In genomic region chr10:47115322-47115721, GRCh38 we compare ENCODE assay signal across 23 cellular contexts.
"Had no signal": no experiment of that assay in that cellular context is flagged by ENCODE, and none has a peak within 500 bp of the region (broad histone marks: within the 10 kb centered on the region; RNA-seq: fewer than 3 reads in every experiment).

No MANE protein-coding gene starts in this region.

- DNase-seq: Karpas-422; KG1; MG63; NCI-H1092; NCI-H1105 treated with DMSO at 0.1 percent for 48 hours; NCI-H1417 treated with DMSO at 0.1 percent for 48 hours; NCI-H146; NCI-H187; NCI-H2029; NCI-H2081 treated with DMSO at 0.1 percent for 48 hours; NCI-H2171; NCI-H226; NCI-H446; NCI-H510A; NCI-H524 treated with DMSO at 0.1 percent for 48 hours; NCI-H69; NCI-H774; NK-92 treated with Interleukin-12 subunit alpha and Interleukin-12 subunit beta, amount 100 ng/mL, for 24 hours; PC-3; SHP77; SK-N-SH had no signal

- H3K4me3 ChIP-seq: MG63 had no signal

- H3K27me3 ChIP-seq: MG63 had no signal

- ATAC-seq: Panc1, PC-3 had no signal

- H3K36me3 ChIP-seq: MG63 had no signal

- H3K27ac ChIP-seq: RWPE1 had no signal

- H3K4me2 ChIP-seq: SK-N-SH had no signal

- H3K9ac ChIP-seq: SK-N-SH had no signal

- H3K9me3 ChIP-seq: MG63, SK-N-SH had no signal
